25 cellular contexts compared by ENCODE assay signal in the genomic region with DNA sequence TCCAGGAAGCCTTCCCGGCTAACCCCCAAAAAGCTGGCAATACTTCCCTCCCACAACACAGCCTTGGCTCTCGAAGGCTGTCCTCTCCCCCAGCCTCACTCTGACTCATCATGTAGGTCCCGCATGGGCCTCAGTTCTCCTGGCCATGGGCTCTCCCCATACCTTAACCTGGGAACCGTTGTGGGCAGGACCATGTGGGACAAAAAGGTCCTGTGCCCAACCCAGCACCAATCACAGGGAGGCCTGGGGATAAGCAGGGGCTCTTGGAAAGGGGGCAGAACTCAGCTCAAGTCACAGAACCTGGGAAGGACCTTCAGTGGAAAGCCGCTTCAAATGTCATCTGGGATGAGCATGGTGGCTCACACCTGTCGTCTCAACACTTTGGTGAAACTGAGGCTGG.
"Had no signal": no experiment of that assay in that cellular context is flagged by ENCODE, and none has a peak within 500 bp of the region (broad histone marks: within the 10 kb centered on the region; RNA-seq: fewer than 3 reads in every experiment).

No MANE protein-coding gene starts in this region.

- H3K36me3 ChIP-seq: colonic mucosa, esophagus squamous epithelium, gastrocnemius medialis, heart right ventricle, left lung, lower lobe of right lung had no signal

- H3K27ac Mint-ChIP-seq: dendritic cell treated with granulocyte-macrophage colony-stimulating factor and Interleukin-4, amounts not matched to agents 40 ng/mL and 50 ng/mL, for 4 days; effector memory CD8-positive, alpha-beta T cell; endodermal cell; mesothelial cell of epicardium; naive B cell had no signal

- H3K9me3 ChIP-seq: colonic mucosa, esophagus squamous epithelium, gastrocnemius medialis, heart right ventricle, left lung, lower lobe of right lung, mucosa of descending colon had no signal

- H3K4me1 Mint-ChIP-seq: endodermal cell had no signal

- H3K27ac ChIP-seq: colonic mucosa, epithelial cell of prostate, esophagus squamous epithelium, heart right ventricle, left lung, lower lobe of right lung had no signal

- H3K4me3 Mint-ChIP-seq: dendritic cell treated with granulocyte-macrophage colony-stimulating factor and Interleukin-4, amounts not matched to agents 40 ng/mL and 50 ng/mL, for 4 days; effector memory CD8-positive, alpha-beta T cell; endodermal cell; mesothelial cell of epicardium; naive B cell had no signal

- H3K9me3 Mint-ChIP-seq: dendritic cell treated with granulocyte-macrophage colony-stimulating factor and Interleukin-4, amounts not matched to agents 40 ng/mL and 50 ng/mL, for 4 days; effector memory CD8-positive, alpha-beta T cell; endodermal cell; mesothelial cell of epicardium had no signal

- DNase-seq: colonic mucosa; cortex of kidney; effector CD8-positive, alpha-beta T cell; effector memory CD8-positive, alpha-beta T cell; endodermal cell; erythroblast; esophagus squamous epithelium; foreskin fibroblast; foreskin melanocyte; gastrocnemius medialis; glutamatergic neuron; head of caudate nucleus; heart right ventricle; hippocampal formation; left cardiac atrium; left lung; left ventricle myocardium superior; lower lobe of right lung; mesenchymal stem cell; naive B cell had no signal

- H3K36me3 Mint-ChIP-seq: mesothelial cell of epicardium, naive B cell had no signal

- H3K4me3 ChIP-seq: colonic mucosa, esophagus squamous epithelium, gastrocnemius medialis, heart right ventricle, left lung, lower lobe of right lung, mucosa of descending colon had no signal

- ATAC-seq: effector memory CD8-positive, alpha-beta T cell; esophagus mucosa; gastrocnemius medialis; heart right ventricle; left cardiac atrium; left lung; left ventricle myocardium superior; lower lobe of right lung; mucosa of descending colon had no signal

- H3K27me3 ChIP-seq: colonic mucosa, gastrocnemius medialis had no signal
